ENCODE assay signal across 8 cellular contexts in genomic region chr2:186589733-186590537, GRCh38. TPM values are rescaled to one million over a fixed set of nuclear protein-coding genes. Genes with fewer than 3 reads are reported as not detected.
DNase-seq lines count a peak whose midpoint lies in the region; ATAC-seq and TF ChIP-seq lines count a peak whose summit lies in the region.

Gene ITGAV, plus strand, starts transcription at chr2:186590056. Its CDS starts 283 bp downstream, at chr2:186590339.

- peak within 1 kb of the TSS; percentile 72 for H3K9ac ChIP-seq in KMS-11

- H3K4me3 ChIP-seq in KMS-11 (IDR thresholded peaks at IDR 0.05; ENCODE audit: insufficient read depth, low read depth, low read length) (peak within 1 kb of the TSS; percentile 95), foreskin fibroblast (ENCODE audit: low read depth in 1 of 2, low read length in 2 of 2) (peak within 1 kb of the TSS; percentile 74 to 91), stomach (peak within 1 kb of the TSS; percentile 77 to 90 (median 81))

- H3K36me3 ChIP-seq in KMS-11 (ENCODE audit: insufficient read depth), result no peaks in the 10 kb centered on the region
- no peaks in the 10 kb centered on the region for H3K36me3 ChIP-seq in stomach

- no peaks in the 10 kb centered on the region for H4K20me1 ChIP-seq in KMS-11 (ENCODE audit: insufficient read depth)

- H3K4me3 Mint-ChIP-seq in neural crest cell, result peak within 1 kb of the TSS; percentile 89

- H3K27ac Mint-ChIP-seq in neural crest cell (ENCODE audit: unreplicated experiment), result peak within 1 kb of the TSS; percentile 87

- peak; percentile 97 for ATAC-seq in GM21737 (IDR thresholded peaks at IDR 0.05; ENCODE audit: unreplicated experiment)

- TF ChIP-seq CTCF in KMS-11 (conservative IDR thresholded peaks at IDR 0.05; ENCODE audit: low read depth, low read length) (no peak), foreskin fibroblast (IDR thresholded peaks at IDR 0.05; ENCODE audit: low read depth, low read length) (no peak), neural crest cell (conservative IDR thresholded peaks at IDR 0.05) (no peak), stomach (IDR thresholded peaks at IDR 0.05) (no peak)

- H3K4me2 ChIP-seq in KMS-11, result peak within 1 kb of the TSS; percentile 89

- H3K27ac ChIP-seq in KMS-11, result peak within 1 kb of the TSS; percentile 73
- H3K27ac ChIP-seq in stomach, result peak within 1 kb of the TSS; percentile 95 to 99 (median 97)

- H3K27me3 Mint-ChIP-seq in neural crest cell (ENCODE audit: low read depth), result no peaks in the 10 kb centered on the region

- intact Hi-C loops in stomach (cut with DNase I; ENCODE audit: low total_unique reads), result no loop called here

- no peaks in the 10 kb centered on the region for H3K36me3 Mint-ChIP-seq in neural crest cell (ENCODE audit: low read depth)

- TF ChIP-seq POLR2A in stomach (IDR thresholded peaks at IDR 0.05), result peak in 2 of 4 donors; percentile 56 to 93

- H2AFZ ChIP-seq in KMS-11 (ENCODE audit: low read depth), result peak within 1 kb of the TSS; percentile 99

- DNase-seq in EH (ENCODE audit: low read depth), result peak; percentile 95
- peak; percentile 92 to 96 for DNase-seq in SHP77 (lab: John Stamatoyannopoulos, UW)
- DNase-seq in activated gamma-delta T cell treated with Interleukin-2 at 50 U/mL for 16 hours, result peak; percentile 74
- DNase-seq in foreskin fibroblast, result peak; percentile 90 to 96
- peak; percentile 84 for DNase-seq in neural crest cell (ENCODE audit: low read depth, low spot score)
- DNase-seq in stomach, result peak; percentile 95

- no peaks in the 10 kb centered on the region for H3K27me3 ChIP-seq in KMS-11 (ENCODE audit: insufficient read depth, low read depth)
- H3K27me3 ChIP-seq in stomach, result no peaks in the 10 kb centered on the region

- TF ChIP-seq EP300 in stomach (IDR thresholded peaks at IDR 0.05), result no peak

- peaks cover 40% of the 10 kb centered on the region for H3K79me2 ChIP-seq in KMS-11 (ENCODE audit: insufficient read depth, low read depth)

- no peaks in the 10 kb centered on the region for H3K9me3 ChIP-seq in stomach

- H3K4me1 ChIP-seq in KMS-11 (ENCODE audit: low read depth, poor library complexity, severe bottlenecking) (peaks cover 27% of the 10 kb centered on the region), stomach (peaks cover 7 to 49% (median 31%) of the 10 kb centered on the region in 4 donors)

- WGBS in stomach, 5 donors, result 0 to 1% (median 0%) methylated on average over 16 to 86 of the region's 86 CpGs

- peaks cover 40% of the 10 kb centered on the region for H3K4me1 Mint-ChIP-seq in neural crest cell

- no peaks in the 10 kb centered on the region for H3K9me3 Mint-ChIP-seq in neural crest cell

RNA-seq across cellular contexts. Expression of gene ITGAV, which starts in this region (rescaled TPM):
- 46.8 and 50.3 TPM in 2 replicates for total RNA-seq in neural crest cell
- 100 to 1,000 TPM in 4 of 5 donors, 10 to 100 TPM in 1; 46.9 to 393 (median 129) TPM for total RNA-seq in stomach
- 10 to 100 TPM in 2 of 3 donors, 1 to 10 TPM in 1; 7.8 to 14.2 (median 11.7) TPM for polyA plus RNA-seq in stomach

Comparison
In these comparisons a context has a peak if more than half of its experiments do, and no peak if none do; other contexts are left out.
1. Peak in every context shown above with its lines: DNase-seq, ATAC-seq, H3K4me3 ChIP-seq and H3K27ac ChIP-seq.